Comparison of ENCODE assay signal across 8 cellular contexts in genomic region chr17:68184816-68185436, GRCh38.
DNase-seq lines count a peak whose midpoint lies in the region; ATAC-seq and TF ChIP-seq lines count a peak whose summit lies in the region.

No MANE protein-coding gene starts in this region.

- H3K4me1 ChIP-seq in DND-41 (ENCODE audit: insufficient read depth, low read length): peaks cover 63% of the 10 kb centered on the region

- peak overlapping the region; percentile 86 to 90 (median 88) for H3K27ac Mint-ChIP-seq in IgD-negative memory B cell

- H3K9me3 ChIP-seq in DND-41 (ENCODE audit: insufficient read depth, low read length, severe bottlenecking): no peaks in the 10 kb centered on the region

- peak overlapping the region; percentile 64 for H3K9ac ChIP-seq in DND-41 (ENCODE audit: low read depth, low read length)

- H3K36me3 ChIP-seq in DND-41 (ENCODE audit: insufficient read depth, low read length): no peaks in the 10 kb centered on the region

- peaks cover 0 to 3% (median 0%) of the 10 kb centered on the region in 3 donors for H3K9me3 Mint-ChIP-seq in IgD-negative memory B cell

- ATAC-seq in DND-41 (ENCODE audit: insufficient read depth, low read depth) (peak; percentile 63), GM21526 (IDR thresholded peaks at IDR 0.05; ENCODE audit: low FRiP score, unreplicated experiment) (peak; percentile 53), GM19452 (IDR thresholded peaks at IDR 0.05; ENCODE audit: unreplicated experiment) (no peak)

- H3K4me3 ChIP-seq in DND-41 (ENCODE audit: low read depth in 1 of 2, low read length in 2 of 2): no peak overlapping the region; a peak in 1 of 4 replicates

- peak overlapping the region; percentile 66 for H3K4me2 ChIP-seq in DND-41 (ENCODE audit: insufficient read depth, low read length)

- no peaks in the 10 kb centered on the region for H3K27me3 Mint-ChIP-seq in IgD-negative memory B cell

- no peaks in the 10 kb centered on the region for H3K27me3 ChIP-seq in DND-41 (ENCODE audit: insufficient read depth, low read length, poor library complexity)

- H3K4me1 Mint-ChIP-seq in IgD-negative memory B cell: peaks cover 20 to 43% (median 37%) of the 10 kb centered on the region in 3 donors

- H3K27ac ChIP-seq in DND-41 (ENCODE audit: low read length): peak overlapping the region; percentile 94

- DNase-seq in DND-41 (peak; percentile 77), amygdala (lab: John Stamatoyannopoulos, UW) (no peak), NCI-H1417 treated with DMSO at 0.1 percent for 48 hours (lab: John Stamatoyannopoulos, UW) (no peak), UCSD-AML1 (lab: John Stamatoyannopoulos, UW; ENCODE audit: unreplicated experiment) (no peak)
- DNase-seq in activated naive CD4-positive, alpha-beta T cell treated with anti-CD3 and anti-CD28 coated beads, Interleukin-2, amount 50 U/mL, for 16 hours: peak; percentile 63

- H3K79me2 ChIP-seq in DND-41 (ENCODE audit: insufficient read depth, low read length): peaks cover 7% of the 10 kb centered on the region; the same call in 1 of the 2 replicates

- H2AFZ ChIP-seq in DND-41 (ENCODE audit: low read depth, low read length): no peak overlapping the region

- peaks cover 2% of the 10 kb centered on the region for H3K36me3 Mint-ChIP-seq in IgD-negative memory B cell

- TF ChIP-seq CTCF in DND-41 (IDR thresholded peaks at IDR 0.05; ENCODE audit: borderline replicate concordance, extremely low read depth, low read length, poor library complexity, severe bottlenecking): no peak

- no peaks in the 10 kb centered on the region for H4K20me1 ChIP-seq in DND-41 (ENCODE audit: insufficient read depth, low read length)

- H3K4me3 Mint-ChIP-seq in IgD-negative memory B cell: peak overlapping the region; percentile 12 to 90 (median 61)

Comparison
In these comparisons a context has a peak if more than half of its experiments do, and no peak if none do; other contexts are left out.
1. DNase-seq: peak in DND-41 (single experiment) and activated naive CD4-positive, alpha-beta T cell treated with anti-CD3 and anti-CD28 coated beads, Interleukin-2, amount 50 U/mL, for 16 hours (single experiment); none in amygdala (0 of 56), NCI-H1417 treated with DMSO at 0.1 percent for 48 hours (single experiment) and UCSD-AML1 (single experiment).